In genomic region chr20:8132015-8132631, GRCh38 we compare ENCODE assay signal across 8 cellular contexts. TPM values are rescaled to one million over a fixed set of nuclear protein-coding genes. Genes with fewer than 3 reads are reported as not detected.
A peak's percentile ranks its signal among the peaks of the same experiment; 100 is the strongest.
DNase-seq lines count a peak whose midpoint lies in the region; ATAC-seq and TF ChIP-seq lines count a peak whose summit lies in the region.

PLCB1 (plus strand) TSS chr20:8132266; CDS start chr20:8132652, 386 bp downstream.

- H3K4me1 ChIP-seq in colonic mucosa = no peaks in the 10 kb centered on the region

- no peaks in the 10 kb centered on the region for H3K27me3 ChIP-seq in colonic mucosa

- no peaks in the 10 kb centered on the region for H3K9me3 ChIP-seq in colonic mucosa

- H3K36me3 ChIP-seq in colonic mucosa = no peaks in the 10 kb centered on the region

- intact Hi-C loops in colonic mucosa (cut with DNase I) = loop anchor here (2.0 to 10.0 kb wide), 3 partner anchors 173 to 590 kb away; no protein-coding TSS in a partner anchor

- peak within 1 kb of the TSS; percentile 47 for H3K27ac ChIP-seq in colonic mucosa

- H3K9ac ChIP-seq in colonic mucosa (ENCODE audit: low read depth in 2 of 2, low read length in 2 of 2) = peak within 1 kb of the TSS in 1 of 2 donors; percentile 57

- TF ChIP-seq CTCF in colonic mucosa (IDR thresholded peaks at IDR 0.05) = peak; percentile 61

- ATAC-seq in HG03097 (IDR thresholded peaks at IDR 0.05; ENCODE audit: low FRiP score, unreplicated experiment) = peak; percentile 83

- DNase-seq in SIG-M5 treated with dmso at 0.1 percent for 504 hours (lab: John Stamatoyannopoulos, UW; ENCODE audit: unreplicated experiment) = peak; percentile 79
- no peak for DNase-seq in SIG-M5 (lab: John Stamatoyannopoulos, UW)
- peak; percentile 39 for DNase-seq in NCI-H226
- peak; percentile 81 for DNase-seq in activated CD4-positive, alpha-beta T cell treated with anti-CD3 and anti-CD28 coated beads for 48 hours
- peak; percentile 71 for DNase-seq in colonic mucosa
- peak; percentile 78 for DNase-seq in kidney tubule cell (ENCODE audit: low spot score)
- DNase-seq in stimulated activated CD4-positive, alpha-beta T cell treated with anti-CD3 and anti-CD28 coated beads, Interleukin-1b, Interleukin-23, amount 100 ng/mL, for 1 hour (ENCODE audit: low read depth in 2 of 2) = peak; percentile 49 to 53

- peak within 1 kb of the TSS; percentile 48 for H3K4me3 ChIP-seq in colonic mucosa

RNA-seq across cellular contexts. Expression of gene PLCB1, which starts in this region (rescaled TPM):
- total RNA-seq in colonic mucosa = 1 to 10 TPM; 8.3 to 9.6 TPM
